ENCODE assay signal across 24 cellular contexts in genomic region chr9:68619636-68620035, GRCh38.
"Had no signal": no experiment of that assay in that cellular context is flagged by ENCODE, and none has a peak within 500 bp of the region (broad histone marks: within the 10 kb centered on the region; RNA-seq: fewer than 3 reads in every experiment).

No MANE protein-coding gene starts in this region.

- ATAC-seq: activated T-helper 17 cell treated with anti-CD3 and anti-CD28 coated beads, Interleukin-2, amount 50 U/mL, for 72 hours; body of pancreas; effector memory CD8-positive, alpha-beta T cell; gastrocnemius medialis; heart right ventricle; left ventricle myocardium superior; naive thymus-derived CD4-positive, alpha-beta T cell; pancreas; sciatic nerve had no signal

- H3K9me3 Mint-ChIP-seq: activated CD4-positive, alpha-beta memory T cell treated with anti-CD3 and anti-CD28 coated beads, Interleukin-2, amount 10 ng/mL, durations not matched to agents 7 days and 5 days; activated naive CD8-positive, alpha-beta T cell treated with anti-CD3 and anti-CD28 coated beads for 36 hours; activated T-helper 17 cell treated with anti-CD3 and anti-CD28 coated beads, Interleukin-2, amount 50 U/mL, for 72 hours; effector memory CD8-positive, alpha-beta T cell; memory B cell; type B pancreatic cell had no signal

- H3K4me3 ChIP-seq: body of pancreas, gastrocnemius medialis, heart right ventricle, pancreas, testis had no signal

- H3K36me3 Mint-ChIP-seq: activated naive CD8-positive, alpha-beta T cell treated with anti-CD3 and anti-CD28 coated beads for 36 hours; memory B cell; naive thymus-derived CD4-positive, alpha-beta T cell; type B pancreatic cell had no signal

- H3K36me3 ChIP-seq: gastrocnemius medialis, heart right ventricle, pancreas had no signal

- FAIRE-seq: pancreas had no signal

- H3K9me3 ChIP-seq: body of pancreas, gastrocnemius medialis, pancreas, testis had no signal

- H3K4me1 Mint-ChIP-seq: activated CD4-positive, alpha-beta memory T cell treated with anti-CD3 and anti-CD28 coated beads, Interleukin-2, amount 10 ng/mL, durations not matched to agents 7 days and 5 days; activated naive CD8-positive, alpha-beta T cell treated with anti-CD3 and anti-CD28 coated beads for 36 hours; activated T-helper 17 cell treated with anti-CD3 and anti-CD28 coated beads, Interleukin-2, amount 50 U/mL, for 72 hours; naive thymus-derived CD4-positive, alpha-beta T cell had no signal

- H3K27me3 Mint-ChIP-seq: memory B cell; stimulated activated memory B cell treated with anti-CD40 and anti-IgM and Interleukin-4, amounts not matched to agents 10 μg/mL and 1 μg/mL and 100 μg/mL, for 72 hours; type B pancreatic cell had no signal

- DNase-seq: activated CD4-positive, alpha-beta memory T cell treated with anti-CD3 and anti-CD28 coated beads, Interleukin-2, amount 10 ng/mL, durations not matched to agents 7 days and 5 days; activated CD4-positive, alpha-beta T cell treated with anti-CD3 and anti-CD28 coated beads for 48 hours; activated CD4-positive, CD25-positive, alpha-beta regulatory T cell; activated naive CD4-positive, alpha-beta T cell; activated naive CD8-positive, alpha-beta T cell treated with anti-CD3 and anti-CD28 coated beads for 36 hours; activated T-cell treated with anti-CD3 and anti-CD28 coated beads, Interleukin-2, amount 50 U/mL, for 1 hour; body of pancreas; caudate nucleus; effector memory CD8-positive, alpha-beta T cell; erythroblast; gastrocnemius medialis; heart right ventricle; kidney glomerular epithelial cell; left ventricle myocardium superior; naive thymus-derived CD4-positive, alpha-beta T cell; pancreas; stimulated activated CD4-positive, alpha-beta T cell treated with anti-CD3 and anti-CD28 coated beads, Interleukin-4, amount 100 ng/mL, for 24 hours; T1000; testis had no signal

- H3K27ac ChIP-seq: body of pancreas, gastrocnemius medialis, heart right ventricle, pancreas, testis had no signal

- H3K27ac Mint-ChIP-seq: activated CD4-positive, alpha-beta memory T cell treated with anti-CD3 and anti-CD28 coated beads, Interleukin-2, amount 10 ng/mL, durations not matched to agents 7 days and 5 days; activated naive CD8-positive, alpha-beta T cell treated with anti-CD3 and anti-CD28 coated beads for 36 hours; activated T-helper 17 cell treated with anti-CD3 and anti-CD28 coated beads, Interleukin-2, amount 50 U/mL, for 72 hours; effector memory CD8-positive, alpha-beta T cell; memory B cell; naive thymus-derived CD4-positive, alpha-beta T cell; stimulated activated memory B cell treated with anti-CD40 and anti-IgM and Interleukin-4, amounts not matched to agents 10 μg/mL and 1 μg/mL and 100 μg/mL, for 72 hours; type B pancreatic cell had no signal

- H3K4me1 ChIP-seq: body of pancreas, gastrocnemius medialis, heart right ventricle, pancreas, testis had no signal

- H3K4me3 Mint-ChIP-seq: activated CD4-positive, alpha-beta memory T cell treated with anti-CD3 and anti-CD28 coated beads, Interleukin-2, amount 10 ng/mL, durations not matched to agents 7 days and 5 days; activated naive CD8-positive, alpha-beta T cell treated with anti-CD3 and anti-CD28 coated beads for 36 hours; activated T-helper 17 cell treated with anti-CD3 and anti-CD28 coated beads, Interleukin-2, amount 50 U/mL, for 72 hours; effector memory CD8-positive, alpha-beta T cell; memory B cell; naive thymus-derived CD4-positive, alpha-beta T cell; stimulated activated memory B cell treated with anti-CD40 and anti-IgM and Interleukin-4, amounts not matched to agents 10 μg/mL and 1 μg/mL and 100 μg/mL, for 72 hours; type B pancreatic cell had no signal

- H3K27me3 ChIP-seq: body of pancreas, gastrocnemius medialis, heart right ventricle, pancreas, testis had no signal
